Comparison of ENCODE assay signal across 19 cellular contexts in genomic region chr4:94349193-94349592, GRCh38. TPM values are rescaled to one million over a fixed set of nuclear protein-coding genes. Genes with fewer than 3 reads are reported as not detected.
A peak's percentile ranks its signal among the peaks of the same experiment; 100 is the strongest.
DNase-seq lines count a peak whose midpoint lies in the region; ATAC-seq and TF ChIP-seq lines count a peak whose summit lies in the region.
"Had no signal": no experiment of that assay in that cellular context is flagged by ENCODE, and none has a peak within 500 bp of the region (broad histone marks: within the 10 kb centered on the region; RNA-seq: fewer than 3 reads in every experiment).

No MANE protein-coding gene starts in this region.

- DNase-seq in AG09309 (ENCODE audit: low read depth) (peak; percentile 8), iris pigment epithelial cell (ENCODE audit: low read depth) (peak; percentile 67)
- DNase-seq in activated naive CD8-positive, alpha-beta T cell treated with anti-CD3 and anti-CD28 coated beads for 36 hours, result no peak
- no peak for DNase-seq in activated effector memory CD4-positive, alpha-beta T cell treated with anti-CD3 and anti-CD28 coated beads, Interleukin-2, amount 50 U/mL, for 16 hours
- DNase-seq: anterior cingulate cortex, NCI-H2171 treated with DMSO at 0.1 percent for 48 hours, NCI-H748 treated with DMSO at 0.1 percent for 48 hours, retina, RPMI8226 had no signal

- no peak overlapping the region for H3K27ac ChIP-seq in HEK293 (ENCODE audit: extremely low read depth, low read depth, low read length)
- H3K27ac ChIP-seq: KMS-11, neural progenitor cell, suprapubic skin had no signal

- no peaks in the 10 kb centered on the region for H3K36me3 Mint-ChIP-seq in activated naive CD8-positive, alpha-beta T cell treated with anti-CD3 and anti-CD28 coated beads for 36 hours
- H3K36me3 Mint-ChIP-seq: neural progenitor cell had no signal

- peaks cover 56% of the 10 kb centered on the region for H3K4me1 Mint-ChIP-seq in activated naive CD8-positive, alpha-beta T cell treated with anti-CD3 and anti-CD28 coated beads for 36 hours

- CTCF ChIA-PET in HEK293 (lab: Yijun Ruan, JAX), result interaction anchor here (0.5 kb wide), 1 partner anchor 111 kb away, joined by 3 read pairs; no protein-coding TSS in a partner anchor

- no peaks in the 10 kb centered on the region for H3K9me3 Mint-ChIP-seq in activated naive CD8-positive, alpha-beta T cell treated with anti-CD3 and anti-CD28 coated beads for 36 hours
- H3K9me3 Mint-ChIP-seq: dendritic cell treated with granulocyte-macrophage colony-stimulating factor and Interleukin-4, amounts not matched to agents 40 ng/mL and 50 ng/mL, for 4 days had no signal

- H3K4me3 ChIP-seq in AG09309 (ENCODE audit: control insufficient read depth, low read depth, low read length) (no peak overlapping the region), HEK293 (ENCODE audit: low read depth, low read length) (no peak overlapping the region)
- H3K4me3 ChIP-seq: neural progenitor cell, suprapubic skin had no signal

- no peaks in the 10 kb centered on the region for H3K36me3 ChIP-seq in HEK293 (ENCODE audit: control insufficient read depth in 2 of 2, insufficient read depth in 1 of 2, low read length in 2 of 2)
- H3K36me3 ChIP-seq: neural progenitor cell, suprapubic skin had no signal

- H3K4me1 ChIP-seq in HEK293 (ENCODE audit: control insufficient read depth, insufficient read depth, low read length), result no peaks in the 10 kb centered on the region
- H3K4me1 ChIP-seq: neural progenitor cell, suprapubic skin had no signal

- peak overlapping the region; percentile 85 for H3K27ac Mint-ChIP-seq in activated naive CD8-positive, alpha-beta T cell treated with anti-CD3 and anti-CD28 coated beads for 36 hours
- H3K27ac Mint-ChIP-seq: dendritic cell treated with granulocyte-macrophage colony-stimulating factor and Interleukin-4, amounts not matched to agents 40 ng/mL and 50 ng/mL, for 4 days; neural progenitor cell had no signal

- no peak overlapping the region for H3K4me3 Mint-ChIP-seq in activated naive CD8-positive, alpha-beta T cell treated with anti-CD3 and anti-CD28 coated beads for 36 hours
- H3K4me3 Mint-ChIP-seq: dendritic cell treated with granulocyte-macrophage colony-stimulating factor and Interleukin-4, amounts not matched to agents 40 ng/mL and 50 ng/mL, for 4 days; neural progenitor cell had no signal

- H3K9me3 ChIP-seq in HEK293 (ENCODE audit: control insufficient read depth, insufficient read depth, low read depth, low read length), result no peaks in the 10 kb centered on the region
- H3K9me3 ChIP-seq: suprapubic skin had no signal

- ATAC-seq in GM19395 (IDR thresholded peaks at IDR 0.05; ENCODE audit: unreplicated experiment) (no peak), HG02938 (IDR thresholded peaks at IDR 0.05; ENCODE audit: unreplicated experiment) (no peak)

- H3K27me3 Mint-ChIP-seq in activated naive CD8-positive, alpha-beta T cell treated with anti-CD3 and anti-CD28 coated beads for 36 hours, result peaks cover 31% of the 10 kb centered on the region

- TF ChIP-seq CTCF in AG09309 (IDR thresholded peaks at IDR 0.05; ENCODE audit: control insufficient read depth, insufficient read depth, low read depth, low read length, missing control alignments) (no peak), HEK293 (tag by site-specific recombination; IDR thresholded peaks at IDR 0.05) (no peak)

- POLR2A ChIA-PET in HEK293 (lab: Yijun Ruan, JAX), result no interaction called here

TF ChIP-seq in HEK293, 187 proteins besides CTCF, POLR2A, EP300 and RAD21:
- TF ChIP-seq PRDM6 (tag by site-specific recombination; IDR thresholded peaks at IDR 0.05) (peak; percentile 54), SP7 (tag by site-specific recombination; IDR thresholded peaks at IDR 0.05) (no peak)

RNA-seq across cellular contexts. Expression of gene HPGDS, which starts 6.6 kb away (rescaled TPM):
- not detected for total RNA-seq in activated naive CD8-positive, alpha-beta T cell treated with anti-CD3 and anti-CD28 coated beads for 36 hours
- total RNA-seq: G401; kidney epithelial cell; T-helper 1 cell treated with Interleukin-12 subunit alpha and Interleukin-12 subunit beta and Interleukin-4 antibody, amounts not matched to agents 30 ng/mL and 1 ng/mL, for 36 hours had no signal

Comparison
In these comparisons a context has a peak if more than half of its experiments do, and no peak if none do; other contexts are left out.
1. DNase-seq: peak in AG09309 (single experiment) and iris pigment epithelial cell (single experiment); none in activated naive CD8-positive, alpha-beta T cell treated with anti-CD3 and anti-CD28 coated beads for 36 hours (single experiment) and activated effector memory CD4-positive, alpha-beta T cell treated with anti-CD3 and anti-CD28 coated beads, Interleukin-2, amount 50 U/mL, for 16 hours (single experiment).